1 cellular context compared by ENCODE assay signal in the genomic region with DNA sequence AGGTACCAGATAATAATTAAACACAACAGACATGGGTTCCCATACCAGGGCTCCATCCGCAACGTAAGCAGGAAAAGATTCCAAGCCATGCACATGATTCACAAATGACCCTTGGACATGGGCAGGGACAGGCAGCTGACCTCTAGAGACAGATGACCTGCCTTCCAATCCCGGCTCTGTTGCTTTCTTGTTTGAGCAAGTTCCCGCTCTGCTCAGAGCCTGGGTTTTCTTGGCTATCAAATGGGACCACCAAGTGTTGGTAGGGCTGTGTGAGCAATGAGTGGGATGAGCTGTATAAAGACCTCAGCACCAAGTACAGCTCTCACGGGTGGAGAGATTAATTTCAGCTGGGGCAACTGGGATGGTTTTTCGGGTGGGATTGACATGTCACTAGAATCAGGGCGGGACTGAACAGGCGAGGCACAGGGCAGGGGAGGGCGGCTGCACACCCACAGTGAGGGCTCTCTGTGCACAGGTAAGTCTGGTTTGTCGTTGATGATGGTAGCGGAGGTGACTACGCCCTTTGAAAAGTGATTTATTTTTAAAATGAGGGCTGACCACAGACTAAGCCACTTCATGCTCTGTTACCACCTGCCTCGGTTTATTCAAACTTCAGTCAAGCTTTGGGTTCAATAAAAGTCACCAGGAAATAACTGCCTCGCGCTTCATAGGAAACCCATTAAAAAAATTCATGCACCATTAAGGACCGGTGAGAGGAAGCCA.
TF ChIP-seq lines count a peak whose summit lies in the region.

No MANE protein-coding gene starts in this region.

TF ChIP-seq in HepG2, 621 proteins besides CTCF, POLR2A, EP300 and RAD21 (continued from another document and continues in another):
- TF ChIP-seq KLF15 (CRISPR knock-in tag; IDR thresholded peaks at IDR 0.05; ENCODE audit: borderline replicate concordance) = no peak
- no peak for TF ChIP-seq PCBP1 (IDR thresholded peaks at IDR 0.05; ENCODE audit: borderline replicate concordance, low read depth, low read length)
- 0 out of 2 replicates have a peak, but pooled peaks have one; percentile 42 for TF ChIP-seq ZNF605 (CRISPR knock-in tag; IDR thresholded peaks at IDR 0.05)
- TF ChIP-seq KDM1A (CRISPR knock-in tag; IDR thresholded peaks at IDR 0.05) = 0 out of 2 replicates have a peak, but pooled peaks have one; percentile 58
- no peak for TF ChIP-seq LRRFIP1 (CRISPR knock-in tag; conservative IDR thresholded peaks at IDR 0.05)
- no peak for TF ChIP-seq POGZ (CRISPR knock-in tag; IDR thresholded peaks at IDR 0.05)
- TF ChIP-seq GMEB2 (CRISPR knock-in tag; IDR thresholded peaks at IDR 0.05; ENCODE audit: low read depth) = no peak
- no peak for TF ChIP-seq KMT2A (CRISPR knock-in tag; IDR thresholded peaks at IDR 0.05)
- TF ChIP-seq CENPX (CRISPR knock-in tag; IDR thresholded peaks at IDR 0.05) = no peak
- TF ChIP-seq SOX13 (IDR thresholded peaks at IDR 0.05) = no peak
- TF ChIP-seq SOX13 (CRISPR knock-in tag; conservative IDR thresholded peaks at IDR 0.05 in 1 of 2, IDR thresholded peaks at IDR 0.05 in 1 of 2) = peak in 1 of 2 experiments; percentile 63; a peak in 2 of 4 replicates
- TF ChIP-seq, protein P1, sequence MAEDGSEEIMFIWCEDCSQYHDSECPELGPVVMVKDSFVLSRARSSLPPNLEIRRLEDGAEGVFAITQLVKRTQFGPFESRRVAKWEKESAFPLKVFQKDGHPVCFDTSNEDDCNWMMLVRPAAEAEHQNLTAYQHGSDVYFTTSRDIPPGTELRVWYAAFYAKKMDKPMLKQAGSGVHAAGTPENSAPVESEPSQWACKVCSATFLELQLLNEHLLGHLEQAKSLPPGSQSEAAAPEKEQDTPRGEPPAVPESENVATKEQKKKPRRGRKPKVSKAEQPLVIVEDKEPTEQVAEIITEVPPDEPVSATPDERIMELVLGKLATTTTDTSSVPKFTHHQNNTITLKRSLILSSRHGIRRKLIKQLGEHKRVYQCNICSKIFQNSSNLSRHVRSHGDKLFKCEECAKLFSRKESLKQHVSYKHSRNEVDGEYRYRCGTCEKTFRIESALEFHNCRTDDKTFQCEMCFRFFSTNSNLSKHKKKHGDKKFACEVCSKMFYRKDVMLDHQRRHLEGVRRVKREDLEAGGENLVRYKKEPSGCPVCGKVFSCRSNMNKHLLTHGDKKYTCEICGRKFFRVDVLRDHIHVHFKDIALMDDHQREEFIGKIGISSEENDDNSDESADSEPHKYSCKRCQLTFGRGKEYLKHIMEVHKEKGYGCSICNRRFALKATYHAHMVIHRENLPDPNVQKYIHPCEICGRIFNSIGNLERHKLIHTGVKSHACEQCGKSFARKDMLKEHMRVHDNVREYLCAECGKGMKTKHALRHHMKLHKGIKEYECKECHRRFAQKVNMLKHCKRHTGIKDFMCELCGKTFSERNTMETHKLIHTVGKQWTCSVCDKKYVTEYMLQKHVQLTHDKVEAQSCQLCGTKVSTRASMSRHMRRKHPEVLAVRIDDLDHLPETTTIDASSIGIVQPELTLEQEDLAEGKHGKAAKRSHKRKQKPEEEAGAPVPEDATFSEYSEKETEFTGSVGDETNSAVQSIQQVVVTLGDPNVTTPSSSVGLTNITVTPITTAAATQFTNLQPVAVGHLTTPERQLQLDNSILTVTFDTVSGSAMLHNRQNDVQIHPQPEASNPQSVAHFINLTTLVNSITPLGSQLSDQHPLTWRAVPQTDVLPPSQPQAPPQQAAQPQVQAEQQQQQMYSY (CRISPR knock-in tag; IDR thresholded peaks at IDR 0.05) = no peak
- no peak for TF ChIP-seq FLYWCH1 (CRISPR knock-in tag; IDR thresholded peaks at IDR 0.05)
- no peak for TF ChIP-seq ZNF333 (CRISPR knock-in tag; IDR thresholded peaks at IDR 0.05; ENCODE audit: borderline replicate concordance)
- TF ChIP-seq RAD51 (IDR thresholded peaks at IDR 0.05; ENCODE audit: borderline replicate concordance) = no peak
- no peak for TF ChIP-seq KLF9 (CRISPR knock-in tag; IDR thresholded peaks at IDR 0.05; ENCODE audit: low read depth)
- TF ChIP-seq, protein P2, sequence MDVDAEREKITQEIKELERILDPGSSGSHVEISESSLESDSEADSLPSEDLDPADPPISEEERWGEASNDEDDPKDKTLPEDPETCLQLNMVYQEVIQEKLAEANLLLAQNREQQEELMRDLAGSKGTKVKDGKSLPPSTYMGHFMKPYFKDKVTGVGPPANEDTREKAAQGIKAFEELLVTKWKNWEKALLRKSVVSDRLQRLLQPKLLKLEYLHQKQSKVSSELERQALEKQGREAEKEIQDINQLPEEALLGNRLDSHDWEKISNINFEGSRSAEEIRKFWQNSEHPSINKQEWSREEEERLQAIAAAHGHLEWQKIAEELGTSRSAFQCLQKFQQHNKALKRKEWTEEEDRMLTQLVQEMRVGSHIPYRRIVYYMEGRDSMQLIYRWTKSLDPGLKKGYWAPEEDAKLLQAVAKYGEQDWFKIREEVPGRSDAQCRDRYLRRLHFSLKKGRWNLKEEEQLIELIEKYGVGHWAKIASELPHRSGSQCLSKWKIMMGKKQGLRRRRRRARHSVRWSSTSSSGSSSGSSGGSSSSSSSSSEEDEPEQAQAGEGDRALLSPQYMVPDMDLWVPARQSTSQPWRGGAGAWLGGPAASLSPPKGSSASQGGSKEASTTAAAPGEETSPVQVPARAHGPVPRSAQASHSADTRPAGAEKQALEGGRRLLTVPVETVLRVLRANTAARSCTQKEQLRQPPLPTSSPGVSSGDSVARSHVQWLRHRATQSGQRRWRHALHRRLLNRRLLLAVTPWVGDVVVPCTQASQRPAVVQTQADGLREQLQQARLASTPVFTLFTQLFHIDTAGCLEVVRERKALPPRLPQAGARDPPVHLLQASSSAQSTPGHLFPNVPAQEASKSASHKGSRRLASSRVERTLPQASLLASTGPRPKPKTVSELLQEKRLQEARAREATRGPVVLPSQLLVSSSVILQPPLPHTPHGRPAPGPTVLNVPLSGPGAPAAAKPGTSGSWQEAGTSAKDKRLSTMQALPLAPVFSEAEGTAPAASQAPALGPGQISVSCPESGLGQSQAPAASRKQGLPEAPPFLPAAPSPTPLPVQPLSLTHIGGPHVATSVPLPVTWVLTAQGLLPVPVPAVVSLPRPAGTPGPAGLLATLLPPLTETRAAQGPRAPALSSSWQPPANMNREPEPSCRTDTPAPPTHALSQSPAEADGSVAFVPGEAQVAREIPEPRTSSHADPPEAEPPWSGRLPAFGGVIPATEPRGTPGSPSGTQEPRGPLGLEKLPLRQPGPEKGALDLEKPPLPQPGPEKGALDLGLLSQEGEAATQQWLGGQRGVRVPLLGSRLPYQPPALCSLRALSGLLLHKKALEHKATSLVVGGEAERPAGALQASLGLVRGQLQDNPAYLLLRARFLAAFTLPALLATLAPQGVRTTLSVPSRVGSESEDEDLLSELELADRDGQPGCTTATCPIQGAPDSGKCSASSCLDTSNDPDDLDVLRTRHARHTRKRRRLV (CRISPR knock-in tag; IDR thresholded peaks at IDR 0.05) = no peak
- TF ChIP-seq ZNF468 (CRISPR knock-in tag; IDR thresholded peaks at IDR 0.05) = no peak
- TF ChIP-seq, protein P3, sequence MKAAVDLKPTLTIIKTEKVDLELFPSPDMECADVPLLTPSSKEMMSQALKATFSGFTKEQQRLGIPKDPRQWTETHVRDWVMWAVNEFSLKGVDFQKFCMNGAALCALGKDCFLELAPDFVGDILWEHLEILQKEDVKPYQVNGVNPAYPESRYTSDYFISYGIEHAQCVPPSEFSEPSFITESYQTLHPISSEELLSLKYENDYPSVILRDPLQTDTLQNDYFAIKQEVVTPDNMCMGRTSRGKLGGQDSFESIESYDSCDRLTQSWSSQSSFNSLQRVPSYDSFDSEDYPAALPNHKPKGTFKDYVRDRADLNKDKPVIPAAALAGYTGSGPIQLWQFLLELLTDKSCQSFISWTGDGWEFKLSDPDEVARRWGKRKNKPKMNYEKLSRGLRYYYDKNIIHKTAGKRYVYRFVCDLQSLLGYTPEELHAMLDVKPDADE (CRISPR knock-in tag; IDR thresholded peaks at IDR 0.05) = no peak
- no peak for TF ChIP-seq ZNF10 (CRISPR knock-in tag; IDR thresholded peaks at IDR 0.05; ENCODE audit: borderline replicate concordance, low read depth)
- no peak for TF ChIP-seq TBP (CRISPR knock-in tag; IDR thresholded peaks at IDR 0.05)
- TF ChIP-seq RXRA (CRISPR knock-in tag; IDR thresholded peaks at IDR 0.05) = peak; percentile 77; the same call in 1 of the 2 replicates
- no peak for TF ChIP-seq ZNF24 (IDR thresholded peaks at IDR 0.05)
- TF ChIP-seq FOXJ3 (CRISPR knock-in tag; IDR thresholded peaks at IDR 0.05; ENCODE audit: borderline replicate concordance) = no peak
- no peak for TF ChIP-seq TOPORS (CRISPR knock-in tag; IDR thresholded peaks at IDR 0.05)
- TF ChIP-seq AKAP8 (CRISPR knock-in tag; IDR thresholded peaks at IDR 0.05) = no peak
- no peak for TF ChIP-seq RELA (CRISPR knock-in tag; IDR thresholded peaks at IDR 0.05)
- no peak for TF ChIP-seq SYNCRIP (IDR thresholded peaks at IDR 0.05; ENCODE audit: insufficient read depth, low read depth, low read length)
- TF ChIP-seq HIVEP1 (CRISPR knock-in tag; IDR thresholded peaks at IDR 0.05) = no peak
- no peak for TF ChIP-seq ZNF234 (CRISPR knock-in tag; conservative IDR thresholded peaks at IDR 0.05)
- no peak for TF ChIP-seq ZSCAN5A (CRISPR knock-in tag; IDR thresholded peaks at IDR 0.05; ENCODE audit: borderline replicate concordance)
- TF ChIP-seq AFF4 (CRISPR knock-in tag; IDR thresholded peaks at IDR 0.05) = no peak
- TF ChIP-seq SRSF1 (optimal IDR thresholded peaks at IDR 0.05; ENCODE audit: low read depth, low read length) = no peak
- no peak for TF ChIP-seq SMAD9 (CRISPR knock-in tag; IDR thresholded peaks at IDR 0.05)
- no peak for TF ChIP-seq RNF2 (conservative IDR thresholded peaks at IDR 0.05; ENCODE audit: low read depth)
- TF ChIP-seq THAP11 (CRISPR knock-in tag; IDR thresholded peaks at IDR 0.05) = no peak
- TF ChIP-seq NPAS2 (CRISPR knock-in tag; IDR thresholded peaks at IDR 0.05; ENCODE audit: borderline replicate concordance) = no peak
- no peak for TF ChIP-seq ZNF816 (CRISPR knock-in tag; IDR thresholded peaks at IDR 0.05; ENCODE audit: borderline replicate concordance)
